Comparison of ENCODE assay signal across 20 cellular contexts in the genomic region with DNA sequence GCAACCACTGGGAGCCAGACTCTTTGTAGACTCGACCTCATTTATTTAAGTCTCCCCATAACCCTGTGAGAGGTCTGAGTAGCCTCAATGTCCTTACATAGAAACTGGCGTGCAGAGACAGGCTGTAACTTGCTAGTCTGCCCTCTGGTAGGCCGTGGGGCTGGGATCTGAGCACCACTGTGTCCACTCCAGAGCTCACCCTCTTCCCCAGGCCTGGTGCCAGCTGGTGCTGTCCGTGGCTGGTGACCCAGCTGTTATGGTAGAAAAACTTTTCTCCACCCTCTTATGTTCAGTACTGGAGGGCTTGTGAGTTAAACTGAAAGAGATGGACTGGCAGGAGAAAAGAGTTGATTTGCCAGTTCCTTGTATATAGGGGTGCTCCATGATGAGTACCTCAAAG. TPM values are rescaled to one million over a fixed set of nuclear protein-coding genes. Genes with fewer than 3 reads are reported as not detected.
A peak's percentile ranks its signal among the peaks of the same experiment; 100 is the strongest.
DNase-seq lines count a peak whose midpoint lies in the region; ATAC-seq lines count a peak whose summit lies in the region.
"Had no signal": no experiment of that assay in that cellular context is flagged by ENCODE, and none has a peak within 500 bp of the region (broad histone marks: within the 10 kb centered on the region; RNA-seq: fewer than 3 reads in every experiment).

No MANE protein-coding gene starts in this region.

- H3K4me3 ChIP-seq in right cardiac atrium (ENCODE audit: low read length) = no peak overlapping the region
- H3K4me3 ChIP-seq: BLaER1, GM12878, GM23248 had no signal

- H3K4me1 Mint-ChIP-seq in central memory CD8-positive, alpha-beta T cell = no peaks in the 10 kb centered on the region
- H3K4me1 Mint-ChIP-seq: CD4-positive, alpha-beta memory T cell had no signal

- peaks cover 2% of the 10 kb centered on the region for H3K36me3 Mint-ChIP-seq in central memory CD8-positive, alpha-beta T cell (ENCODE audit: insufficient read depth)
- H3K36me3 Mint-ChIP-seq: CD4-positive, alpha-beta memory T cell had no signal

- peaks cover 1% of the 10 kb centered on the region for H3K4me1 ChIP-seq in right cardiac atrium (ENCODE audit: control insufficient read depth, insufficient read depth, low read length)

- no peak overlapping the region for H3K27ac ChIP-seq in right cardiac atrium (ENCODE audit: low read length)
- H3K27ac ChIP-seq: BLaER1, GM23248 had no signal

- H3K27ac Mint-ChIP-seq in central memory CD8-positive, alpha-beta T cell (ENCODE audit: low read depth) = peak overlapping the region; percentile 69
- H3K27ac Mint-ChIP-seq: CD4-positive, alpha-beta memory T cell had no signal

- 79% methylated on average over 4 of the region's 4 CpGs for WGBS in right cardiac atrium

- no peaks in the 10 kb centered on the region for H3K9me3 ChIP-seq in right cardiac atrium (ENCODE audit: control insufficient read depth, low read length)
- H3K9me3 ChIP-seq: BLaER1 had no signal

- no peak overlapping the region for H3K4me3 Mint-ChIP-seq in central memory CD8-positive, alpha-beta T cell
- H3K4me3 Mint-ChIP-seq: CD4-positive, alpha-beta memory T cell had no signal

- no peaks in the 10 kb centered on the region for H3K9me3 Mint-ChIP-seq in central memory CD8-positive, alpha-beta T cell
- H3K9me3 Mint-ChIP-seq: CD4-positive, alpha-beta memory T cell had no signal

- no peaks in the 10 kb centered on the region for H3K27me3 Mint-ChIP-seq in central memory CD8-positive, alpha-beta T cell
- H3K27me3 Mint-ChIP-seq: CD4-positive, alpha-beta memory T cell had no signal

- ATAC-seq in central memory CD8-positive, alpha-beta T cell (replicated peaks; ENCODE audit: extremely low read depth, poor library complexity, severe bottlenecking) = no peak
- ATAC-seq in right cardiac atrium = no peak
- ATAC-seq: GM12878, Right ventricle myocardium inferior had no signal

- peak; percentile 66 for DNase-seq in Ammon's horn (ENCODE audit: low spot score)
- DNase-seq in central memory CD8-positive, alpha-beta T cell (ENCODE audit: low spot score in 2 of 2) = no peak
- peak; percentile 20 for DNase-seq in inferior parietal cortex (ENCODE audit: extremely low spot score)
- peak; percentile 44 for DNase-seq in putamen (ENCODE audit: low spot score)
- DNase-seq in activated CD4-positive, alpha-beta T cell treated with anti-CD3 and anti-CD28 coated beads, Interleukin-2, amount 50 U/mL, for 48 hours = no peak
- DNase-seq in effector CD4-positive, alpha-beta T cell = no peak
- DNase-seq in right cardiac atrium = no peak
- DNase-seq: DMS153, EL, GM23248, HCEC 1CT, NCI-H1105, NCI-H2081, NCI-H510A, NCI-H774 had no signal

- no peaks in the 10 kb centered on the region for H3K27me3 ChIP-seq in right cardiac atrium (ENCODE audit: control insufficient read depth, insufficient read depth)
- H3K27me3 ChIP-seq: BLaER1 had no signal

- intact Hi-C loops in right cardiac atrium (cut with DNase I) = no loop called here

RNA-seq across cellular contexts. Expression of a gene that starts 41.9 kb away (rescaled TPM):
- under 1 TPM; 0.03 to 0.36 (median 0.19) TPM for total RNA-seq in right cardiac atrium
- polyA plus RNA-seq in right cardiac atrium = 0.14 TPM
- total RNA-seq: A172; CD4-positive, alpha-beta memory T cell; GM12878 had no signal
- polyA plus RNA-seq: CD4-positive, alpha-beta memory T cell had no signal

Comparison
In these comparisons a context has a peak if more than half of its experiments do, and no peak if none do; other contexts are left out.
1. DNase-seq: peak in Ammon's horn (single experiment), inferior parietal cortex (single experiment) and putamen (single experiment); none in central memory CD8-positive, alpha-beta T cell (0 of 2), activated CD4-positive, alpha-beta T cell treated with anti-CD3 and anti-CD28 coated beads, Interleukin-2, amount 50 U/mL, for 48 hours (0 of 2), effector CD4-positive, alpha-beta T cell (single experiment) and right cardiac atrium (0 of 3).